ENCODE assay signal across 9 cellular contexts in genomic region chr1:228416217-228416971, GRCh38. TPM values are rescaled to one million over a fixed set of nuclear protein-coding genes. Genes with fewer than 3 reads are reported as not detected.
DNase-seq lines count a peak whose midpoint lies in the region; ATAC-seq and TF ChIP-seq lines count a peak whose summit lies in the region.
"Had no signal": no experiment of that assay in that cellular context is flagged by ENCODE, and none has a peak within 500 bp of the region (broad histone marks: within the 10 kb centered on the region; RNA-seq: fewer than 3 reads in every experiment).

TRIM17 (minus strand) TSS chr1:228416861; CDS start chr1:228415072, 1,789 bp downstream.

- H2AK5ac ChIP-seq in mesenchymal stem cell (ENCODE audit: low read length, severe bottlenecking) = no peak within 1 kb of the TSS

- peaks cover 9% of the 10 kb centered on the region for H3K4me1 ChIP-seq in ectodermal cell (ENCODE audit: control insufficient read depth, insufficient read depth, low read length)
- peaks cover 22% of the 10 kb centered on the region for H3K4me1 ChIP-seq in mesenchymal stem cell (ENCODE audit: control insufficient read depth, insufficient read depth, low read depth, low read length)
- H3K4me1 ChIP-seq in thoracic aorta (ENCODE audit: control insufficient read depth in 1 of 2, low read depth in 2 of 2) = peaks cover 9 to 12% of the 10 kb centered on the region in 2 donors
- H3K4me1 ChIP-seq: BLaER1 had no signal

- POLR2A ChIA-PET in WTC11 (lab: Charles Lee) = no interaction called here

- peak in 2 of 3 experiments; percentile 48 to 51 for DNase-seq in NCI-H1417 (lab: John Stamatoyannopoulos, UW)
- DNase-seq in NCI-H1417 treated with DMSO at 0.1 percent for 48 hours (lab: John Stamatoyannopoulos, UW) = no peak
- DNase-seq in WTC11 (ENCODE audit: low spot score) = peak; percentile 84
- DNase-seq in mesenchymal stem cell = peak; percentile 50
- DNase-seq in thoracic aorta (ENCODE audit: low spot score) = no peak
- no peak for DNase-seq in cortex of kidney (lab: John Stamatoyannopoulos, UW)

- no peaks in the 10 kb centered on the region for H3K36me3 Mint-ChIP-seq in WTC11

- H2BK12ac ChIP-seq in mesenchymal stem cell (ENCODE audit: low read length in 2 of 2) = peak within 1 kb of the TSS in 1 of 2 experiments; percentile 57

- peak within 1 kb of the TSS; percentile 1 to 78 for H3K14ac ChIP-seq in mesenchymal stem cell (ENCODE audit: low read length in 2 of 2)

- peaks cover 4% of the 10 kb centered on the region for H3K36me3 ChIP-seq in ectodermal cell (ENCODE audit: control insufficient read depth, insufficient read depth, low read length)
- H3K36me3 ChIP-seq in mesenchymal stem cell (ENCODE audit: control insufficient read depth in 1 of 2, insufficient read depth in 2 of 2, low read depth in 1 of 2, low read length in 2 of 2) = peaks cover under 1 to 24% of the 10 kb centered on the region in 2 experiments
- H3K36me3 ChIP-seq in thoracic aorta = no peaks in the 10 kb centered on the region
- H3K36me3 ChIP-seq: BLaER1 had no signal

- peak within 1 kb of the TSS; percentile 72 for H3K4me3 Mint-ChIP-seq in WTC11

- H3K23ac ChIP-seq in mesenchymal stem cell (ENCODE audit: low read length in 2 of 2) = peak within 1 kb of the TSS in 1 of 2 experiments; percentile 85

- H2AFZ ChIP-seq in mesenchymal stem cell (ENCODE audit: low read depth, low read length) = peak within 1 kb of the TSS; percentile 49

- no peak within 1 kb of the TSS for H2BK5ac ChIP-seq in mesenchymal stem cell (ENCODE audit: low read depth, low read length, poor library complexity, severe bottlenecking)

- H3K4me3 ChIP-seq in ectodermal cell (ENCODE audit: insufficient read depth, low read depth, low read length) (peak within 1 kb of the TSS; percentile 49), mesenchymal stem cell (ENCODE audit: insufficient read depth in 1 of 2, low read depth in 1 of 2, low read length in 2 of 2) (peak within 1 kb of the TSS; percentile 54 to 68), thoracic aorta (peak within 1 kb of the TSS; percentile 58)
- H3K4me3 ChIP-seq: BLaER1 had no signal

- ATAC-seq in WTC11 (peak; percentile 90), thoracic aorta (ENCODE audit: insufficient number of reproducible peaks, low FRiP score, low read depth) (no peak), GM21786 (IDR thresholded peaks at IDR 0.05; ENCODE audit: unreplicated experiment) (no peak)

- no peak within 1 kb of the TSS for H3K27ac ChIP-seq in ectodermal cell (ENCODE audit: insufficient read depth, low read depth, low read length, poor library complexity, severe bottlenecking)
- H3K27ac ChIP-seq in mesenchymal stem cell (ENCODE audit: low read length, poor library complexity, severe bottlenecking) = no peak within 1 kb of the TSS
- H3K27ac ChIP-seq in thoracic aorta = no peak within 1 kb of the TSS
- H3K27ac ChIP-seq: BLaER1 had no signal

- WGBS in ectodermal cell, 2 experiments = 1% methylated on average over 59 of the region's 59 CpGs
- WGBS in mesenchymal stem cell = 1% methylated on average over 59 of the region's 59 CpGs

- H3K9me3 ChIP-seq in ectodermal cell (ENCODE audit: control insufficient read depth, low read length) (no peaks in the 10 kb centered on the region), mesenchymal stem cell (ENCODE audit: control insufficient read depth, low read length) (no peaks in the 10 kb centered on the region), thoracic aorta (no peaks in the 10 kb centered on the region)
- H3K9me3 ChIP-seq: BLaER1 had no signal

- H2BK15ac ChIP-seq in mesenchymal stem cell (ENCODE audit: low read depth, poor library complexity, severe bottlenecking) = peak within 1 kb of the TSS; percentile 92

- CTCF ChIA-PET in WTC11 (lab: Charles Lee) = no interaction called here

- TF ChIP-seq CTCF in WTC11 (IDR thresholded peaks at IDR 0.05) (peak; percentile 20; the same call in 1 of the 2 replicates), thoracic aorta (IDR thresholded peaks at IDR 0.05) (no peak)

- no peaks in the 10 kb centered on the region for H3K79me1 ChIP-seq in mesenchymal stem cell (replicated peaks; ENCODE audit: low read length, poor library complexity, severe bottlenecking)

- H4K91ac ChIP-seq in mesenchymal stem cell (ENCODE audit: low read length) = peak within 1 kb of the TSS; percentile 71

- peaks cover 6% of the 10 kb centered on the region; the same call in 1 of the 2 replicates for H3K9me3 Mint-ChIP-seq in WTC11

- H4K8ac ChIP-seq in mesenchymal stem cell (ENCODE audit: low read length) = peak within 1 kb of the TSS; percentile 76

- H3K18ac ChIP-seq in mesenchymal stem cell (ENCODE audit: low read depth in 1 of 2, low read length in 2 of 2) = peak within 1 kb of the TSS; percentile 81 to 85

- H3K4ac ChIP-seq in mesenchymal stem cell (ENCODE audit: low read depth in 1 of 2, low read length in 2 of 2) = peak within 1 kb of the TSS in 1 of 2 experiments; percentile 55

- H3K27ac Mint-ChIP-seq in WTC11 = no peak within 1 kb of the TSS

- H3K27me3 Mint-ChIP-seq in WTC11 (ENCODE audit: low read depth) = peaks cover 77% of the 10 kb centered on the region

- peak within 1 kb of the TSS; percentile 38 for H3K9ac ChIP-seq in mesenchymal stem cell (ENCODE audit: low read length)
- H3K9ac ChIP-seq: BLaER1 had no signal

- H3K4me2 ChIP-seq in mesenchymal stem cell (ENCODE audit: low read length, poor library complexity, severe bottlenecking) = peak within 1 kb of the TSS; percentile 86
- H3K4me2 ChIP-seq: BLaER1 had no signal

- H2BK120ac ChIP-seq in mesenchymal stem cell (ENCODE audit: low read depth, low read length) = peak within 1 kb of the TSS; percentile 73

- H3K4me1 Mint-ChIP-seq in WTC11 = peaks cover 14% of the 10 kb centered on the region

- H3K27me3 ChIP-seq in ectodermal cell (ENCODE audit: control insufficient read depth, insufficient read depth, low read length, poor library complexity, severe bottlenecking) = peaks cover 33% of the 10 kb centered on the region
- H3K27me3 ChIP-seq in mesenchymal stem cell (ENCODE audit: control insufficient read depth in 1 of 2, insufficient read depth in 1 of 2, low read length in 2 of 2) = peaks cover 29 to 42% of the 10 kb centered on the region in 2 experiments
- no peaks in the 10 kb centered on the region for H3K27me3 ChIP-seq in thoracic aorta (replicated peaks; ENCODE audit: insufficient read depth)

TF ChIP-seq in WTC11, 78 proteins besides CTCF, POLR2A, EP300 and RAD21 (continues in another document):
- TF ChIP-seq E2F1 (CRISPR knock-in tag; IDR thresholded peaks at IDR 0.05) = no peak
- TF ChIP-seq ESRRA (CRISPR knock-in tag; IDR thresholded peaks at IDR 0.05; ENCODE audit: borderline replicate concordance) = no peak
- TF ChIP-seq IRF1 (CRISPR knock-in tag; IDR thresholded peaks at IDR 0.05) = no peak
- no peak for TF ChIP-seq AR (CRISPR knock-in tag; IDR thresholded peaks at IDR 0.05)

RNA-seq across cellular contexts. Expression of gene TRIM17, which starts in this region (rescaled TPM):
- total RNA-seq in WTC11 (2021) (1.5 to 2.7 TPM (median 2.6 TPM) in 3 replicates), thoracic aorta (under 1 TPM in 1 of 2 donors, not detected in 1; 0.56 TPM)
- polyA plus RNA-seq in ectodermal cell (2013, experiment 1 of 4) = 6.4 TPM
- 6.0 TPM for polyA plus RNA-seq in ectodermal cell (2013, experiment 2 of 4)
- polyA plus RNA-seq in ectodermal cell (2013, experiment 3 of 4) = 5.3 TPM
- polyA plus RNA-seq in ectodermal cell (2013, experiment 4 of 4) = 4.9 TPM
- polyA plus RNA-seq in mesenchymal stem cell (2013, experiment 1 of 2) = 1.9 TPM
- 1.7 TPM for polyA plus RNA-seq in mesenchymal stem cell (2013, experiment 2 of 2)

Comparison
In these comparisons a context has a peak if more than half of its experiments do, and no peak if none do; other contexts are left out.
1. DNase-seq: peak in NCI-H1417 (2 of 3), WTC11 (single experiment) and mesenchymal stem cell (single experiment); none in NCI-H1417 treated with DMSO at 0.1 percent for 48 hours (single experiment), thoracic aorta (single experiment) and cortex of kidney (single experiment).
2. Peak in every context shown above with its lines, with median percentiles within 50 percentile points of each other: H3K4me3 ChIP-seq.